ENCODE assay signal across 8 cellular contexts in the genomic region with DNA sequence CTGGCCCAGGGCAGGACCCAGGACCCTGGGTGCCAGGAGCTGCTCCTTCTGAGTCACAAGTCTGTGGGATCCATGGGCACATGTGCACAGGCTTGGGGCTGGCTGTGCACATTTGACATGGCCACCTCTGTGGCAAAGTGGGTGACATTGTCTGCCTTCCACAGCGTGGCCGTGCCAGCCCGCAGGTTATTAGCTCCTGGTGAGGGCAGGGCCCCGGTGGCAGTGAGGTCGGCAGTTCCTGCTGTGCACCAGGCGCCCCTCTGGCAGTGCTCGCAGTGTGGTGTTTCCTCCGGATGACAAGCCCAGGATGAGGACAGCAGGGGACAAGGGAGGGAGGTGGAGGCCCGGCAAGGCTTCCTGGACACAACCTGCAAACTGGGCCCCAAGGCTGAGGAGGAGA.
"Had no signal": no experiment of that assay in that cellular context is flagged by ENCODE, and none has a peak within 500 bp of the region (broad histone marks: within the 10 kb centered on the region; RNA-seq: fewer than 3 reads in every experiment).

No MANE protein-coding gene starts in this region.

- ATAC-seq: GM23338, HCT116, K562 had no signal

- H3K4me2 ChIP-seq: GM23338 had no signal

- H3K9me3 ChIP-seq: HAP-1 had no signal

- H3K4me3 ChIP-seq: GM23338, HAP-1, K562 had no signal

- H3K27ac Mint-ChIP-seq: GM23338, HFFc6 had no signal

- H3K4me3 Mint-ChIP-seq: GM23338, HFFc6 had no signal

- H3K36me3 ChIP-seq: HAP-1 had no signal

- H2AFZ ChIP-seq: GM23338 had no signal

- H3K4me1 ChIP-seq: HAP-1 had no signal

- DNase-seq: H7, HFFc6, IMR-90, KG1 had no signal
